ENCODE assay signal across 5 cellular contexts in genomic region chr19:43496960-43497359, GRCh38. TPM values are rescaled to one million over a fixed set of nuclear protein-coding genes. Genes with fewer than 3 reads are reported as not detected.
"Had no signal": no experiment of that assay in that cellular context is flagged by ENCODE, and none has a peak within 500 bp of the region (broad histone marks: within the 10 kb centered on the region; RNA-seq: fewer than 3 reads in every experiment).

No MANE protein-coding gene starts in this region.

- H3K9me3 Mint-ChIP-seq: GM23338, H9 had no signal

- H3K4me2 ChIP-seq: GM23338 had no signal

- DNase-seq: H9, HCEC 1CT, IMR-90 had no signal

- H3K27ac Mint-ChIP-seq: GM23338, H9 had no signal

- H3K4me3 Mint-ChIP-seq: GM23338, H9 had no signal

- H3K4me3 ChIP-seq: GM23338 had no signal

- H2AFZ ChIP-seq: GM23338 had no signal

- ATAC-seq: GM23338 had no signal

RNA-seq across cellular contexts. Expression of gene ZNF575, which starts 36.0 kb away (rescaled TPM):
- total RNA-seq: H1, H9, IMR-90 had no signal
